In the genomic region with DNA sequence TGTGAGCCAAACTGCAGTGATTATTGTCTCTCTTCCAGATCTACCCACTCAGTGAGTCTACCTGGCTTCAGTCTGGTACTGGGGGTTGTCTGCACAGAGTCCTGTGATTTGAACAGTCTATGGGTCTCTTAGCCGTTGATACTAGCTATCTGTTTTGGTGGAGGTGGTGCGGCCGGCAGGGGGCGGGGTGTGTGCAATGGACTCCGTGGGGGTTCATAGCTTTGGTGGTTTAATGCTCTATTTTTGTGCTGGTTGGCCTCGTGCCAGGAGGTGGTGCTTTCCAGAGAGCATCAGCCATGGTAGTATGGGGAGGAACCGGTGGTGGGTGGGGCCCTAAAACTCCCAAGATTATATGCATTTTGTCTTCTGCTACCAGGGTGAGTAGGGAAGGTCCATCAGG, we compare ENCODE assay signal across 34 cellular contexts.
"Had no signal": no experiment of that assay in that cellular context is flagged by ENCODE, and none has a peak within 500 bp of the region (broad histone marks: within the 10 kb centered on the region; RNA-seq: fewer than 3 reads in every experiment).

No MANE protein-coding gene starts in this region.

- H3K9me3 ChIP-seq: MG63, Peyer's patch had no signal

- H3K4me3 ChIP-seq: MG63, Peyer's patch had no signal

- H3K36me3 ChIP-seq: brain microvascular endothelial cell, MG63, Peyer's patch had no signal

- H3K27ac ChIP-seq: brain microvascular endothelial cell, Peyer's patch, RWPE1 had no signal

- H3K4me1 Mint-ChIP-seq: activated CD4-positive, alpha-beta T cell treated with anti-CD3 and anti-CD28 coated beads, Interleukin-2, amount 10 ng/mL, durations not matched to agents 24 days and 14 days; activated naive CD8-positive, alpha-beta T cell treated with anti-CD3 and anti-CD28 coated beads for 36 hours; activated T-helper 17 cell treated with anti-CD3 and anti-CD28 coated beads, Interleukin-2, amount 50 U/mL, for 72 hours had no signal

- H3K27me3 ChIP-seq: brain microvascular endothelial cell, MG63, Peyer's patch had no signal

- H3K36me3 Mint-ChIP-seq: activated naive CD8-positive, alpha-beta T cell treated with anti-CD3 and anti-CD28 coated beads for 36 hours had no signal

- H3K27me3 Mint-ChIP-seq: activated CD4-positive, alpha-beta T cell treated with anti-CD3 and anti-CD28 coated beads, Interleukin-2, amount 10 ng/mL, durations not matched to agents 24 days and 14 days; activated CD8-positive, alpha-beta T cell treated with anti-CD3 and anti-CD28 coated beads for 36 hours; activated naive CD8-positive, alpha-beta T cell treated with anti-CD3 and anti-CD28 coated beads for 36 hours; activated T-helper 17 cell treated with anti-CD3 and anti-CD28 coated beads, Interleukin-2, amount 50 U/mL, for 72 hours had no signal

- ATAC-seq: activated CD8-positive, alpha-beta T cell treated with anti-CD3 and anti-CD28 coated beads for 36 hours; activated T-cell treated with anti-CD3 and anti-CD28 coated beads, Interleukin-2, amount 50 U/mL, for 72 hours; activated T-helper 17 cell treated with anti-CD3 and anti-CD28 coated beads, Interleukin-2, amount 50 U/mL, for 72 hours; Right ventricle myocardium inferior had no signal

- H3K4me1 ChIP-seq: Peyer's patch had no signal

- H3K27ac Mint-ChIP-seq: activated CD4-positive, alpha-beta T cell treated with anti-CD3 and anti-CD28 coated beads, Interleukin-2, amount 10 ng/mL, durations not matched to agents 24 days and 14 days; activated CD8-positive, alpha-beta T cell treated with anti-CD3 and anti-CD28 coated beads for 36 hours; activated naive CD8-positive, alpha-beta T cell treated with anti-CD3 and anti-CD28 coated beads for 36 hours; activated T-cell treated with anti-CD3 and anti-CD28 coated beads, Interleukin-2, amount 50 U/mL, for 72 hours; activated T-helper 17 cell treated with anti-CD3 and anti-CD28 coated beads, Interleukin-2, amount 50 U/mL, for 72 hours had no signal

- H3K4me3 Mint-ChIP-seq: activated CD4-positive, alpha-beta T cell treated with anti-CD3 and anti-CD28 coated beads, Interleukin-2, amount 10 ng/mL, durations not matched to agents 24 days and 14 days; activated CD8-positive, alpha-beta T cell treated with anti-CD3 and anti-CD28 coated beads for 36 hours; activated naive CD8-positive, alpha-beta T cell treated with anti-CD3 and anti-CD28 coated beads for 36 hours; activated T-cell treated with anti-CD3 and anti-CD28 coated beads, Interleukin-2, amount 50 U/mL, for 72 hours; activated T-helper 17 cell treated with anti-CD3 and anti-CD28 coated beads, Interleukin-2, amount 50 U/mL, for 72 hours had no signal

- DNase-seq: activated CD4-positive, alpha-beta T cell treated with anti-CD3 and anti-CD28 coated beads, Interleukin-2, amount 10 ng/mL, durations not matched to agents 24 days and 14 days; activated CD4-positive, alpha-beta T cell treated with anti-CD3 and anti-CD28 coated beads, Interleukin-2, amount 50 U/mL, for 4 hours; activated CD8-positive, alpha-beta T cell treated with anti-CD3 and anti-CD28 coated beads for 36 hours; activated effector memory CD4-positive, alpha-beta T cell treated with anti-CD3 and anti-CD28 coated beads, Interleukin-2, amount 50 U/mL, for 16 hours; activated naive CD4-positive, alpha-beta T cell; activated naive CD4-positive, alpha-beta T cell treated with anti-CD3 and anti-CD28 coated beads, Interleukin-2, amount 50 U/mL, for 16 hours; activated naive CD8-positive, alpha-beta T cell treated with anti-CD3 and anti-CD28 coated beads for 36 hours; activated T-cell treated with anti-CD3 and anti-CD28 coated beads, Interleukin-2, amount 50 U/mL, for 1 hour; activated T-cell treated with anti-CD3 and anti-CD28 coated beads, Interleukin-2, amount 50 U/mL, for 72 hours; amniotic stem cell; aorta; brain microvascular endothelial cell; central memory CD4-positive, alpha-beta T cell; Karpas-422; MG63; NCI-H1048; NCI-H1105 treated with DMSO at 0.1 percent for 48 hours; NCI-H1436; NCI-H1694; NCI-H1930; NCI-H2081 treated with DMSO at 0.1 percent for 48 hours; NCI-H226; NCI-H446 treated with DMSO at 0.1 percent for 48 hours; NCI-H524; NCI-H69; Peyer's patch; SIG-M5; SW 1271; T-helper 1 cell; T-helper 2 cell; T-helper 9 cell had no signal
